ENCODE assay signal across 10 cellular contexts in genomic region chr1:92538048-92538412, GRCh38. TPM values are rescaled to one million over a fixed set of nuclear protein-coding genes. Genes with fewer than 3 reads are reported as not detected.
DNase-seq lines count a peak whose midpoint lies in the region; ATAC-seq lines count a peak whose summit lies in the region.
"Had no signal": no experiment of that assay in that cellular context is flagged by ENCODE, and none has a peak within 500 bp of the region (broad histone marks: within the 10 kb centered on the region; RNA-seq: fewer than 3 reads in every experiment).

No MANE protein-coding gene starts in this region.

- DNase-seq in Jurkat, Clone E6-1 (ENCODE audit: low read depth, low spot score): peak; percentile 19
- DNase-seq in iris pigment epithelial cell (ENCODE audit: low read depth) (peak; percentile 21), putamen (ENCODE audit: low spot score) (no peak), DMS153 treated with DMSO at 0.1 percent for 48 hours (lab: John Stamatoyannopoulos, UW; ENCODE audit: unreplicated experiment) (no peak), NCI-H748 (lab: John Stamatoyannopoulos, UW; ENCODE audit: unreplicated experiment) (no peak)
- DNase-seq in stimulated activated CD8-positive, alpha-beta memory T cell treated with anti-CD3 and anti-CD28 coated beads, Interleukin-4, amount 100 ng/mL, for 48 hours: no peak
- DNase-seq: effector CD8-positive, alpha-beta T cell; NCI-H1694 treated with DMSO at 0.1 percent for 48 hours had no signal

- no peak overlapping the region for H3K4me3 ChIP-seq in Jurkat, Clone E6-1 (ENCODE audit: low read length)

- ATAC-seq in GM18511 (IDR thresholded peaks at IDR 0.05; ENCODE audit: unreplicated experiment) (peak; percentile 72), GM21619 (IDR thresholded peaks at IDR 0.05; ENCODE audit: unreplicated experiment) (peak; percentile 70)

RNA-seq across cellular contexts. Expression of gene GFI1, which starts 51.3 kb away (rescaled TPM):
- polyA plus RNA-seq in Jurkat, Clone E6-1 (2012; ENCODE audit: insufficient read depth, insufficient read length): 16.7 TPM

Comparison
In these comparisons a context has a peak if more than half of its experiments do, and no peak if none do; other contexts are left out.
1. DNase-seq: peak in Jurkat, Clone E6-1 (single experiment) and iris pigment epithelial cell (single experiment); none in putamen (single experiment), DMS153 treated with DMSO at 0.1 percent for 48 hours (single experiment), NCI-H748 (single experiment) and stimulated activated CD8-positive, alpha-beta memory T cell treated with anti-CD3 and anti-CD28 coated beads, Interleukin-4, amount 100 ng/mL, for 48 hours (single experiment).